ENCODE assay signal across 16 cellular contexts in the genomic region with DNA sequence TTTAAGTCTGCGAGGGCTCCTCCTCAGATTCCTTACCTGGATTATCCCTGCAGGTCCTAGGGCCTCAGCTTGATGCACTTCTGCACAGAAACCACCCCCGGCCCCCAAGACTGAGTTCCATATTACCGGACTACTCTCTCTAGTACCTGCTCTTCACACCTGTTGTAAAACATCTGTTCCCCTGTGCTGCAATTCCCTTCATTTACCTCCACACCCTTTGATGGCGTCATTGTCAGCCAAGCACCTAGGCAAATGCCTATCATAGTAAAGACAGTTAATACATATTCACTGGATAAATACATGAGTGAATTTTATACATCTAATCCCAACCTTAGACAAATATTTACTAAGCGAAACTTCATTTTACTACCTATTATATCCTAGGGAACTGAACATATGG.
A peak's percentile ranks its signal among the peaks of the same experiment; 100 is the strongest.
DNase-seq lines count a peak whose midpoint lies in the region; ATAC-seq and TF ChIP-seq lines count a peak whose summit lies in the region.
"Had no signal": no experiment of that assay in that cellular context is flagged by ENCODE, and none has a peak within 500 bp of the region (broad histone marks: within the 10 kb centered on the region; RNA-seq: fewer than 3 reads in every experiment).

No MANE protein-coding gene starts in this region.

- DNase-seq in COLO668 (lab: John Stamatoyannopoulos, UW; ENCODE audit: unreplicated experiment), result peak; percentile 31
- peak; percentile 81 for DNase-seq in NCI-H748 (lab: John Stamatoyannopoulos, UW; ENCODE audit: unreplicated experiment)
- peak; percentile 65 to 92 (median 66) for DNase-seq in mucosa of descending colon
- peak; percentile 81 for DNase-seq in transverse colon
- no peak for DNase-seq in OCI-M2 (lab: John Stamatoyannopoulos, UW; ENCODE audit: unreplicated experiment)
- no peak for DNase-seq in foreskin keratinocyte
- no peak for DNase-seq in D341Med (ENCODE audit: low spot score)
- DNase-seq: 8988T; AML-193; Calu3; CD8-positive, alpha-beta memory T cell; DND-41; GDM1; GOT3; H9 had no signal

- no peak for TF ChIP-seq EP300 in transverse colon (IDR thresholded peaks at IDR 0.05; ENCODE audit: low read depth)

- intact Hi-C loops in mucosa of descending colon (cut with DNase I, micrococcal nuclease), result loop anchor here in 1 of 2 donors (5.0 kb wide), 1 partner anchor 274 kb away; a partner anchor contains a TSS
- intact Hi-C loops in transverse colon (cut with DNase I; ENCODE audit: low total_unique reads), result no loop called here

- H3K36me3 ChIP-seq in mucosa of descending colon (ENCODE audit: low read depth), result no peaks in the 10 kb centered on the region
- peaks cover 0 to 1% (median 0%) of the 10 kb centered on the region in 4 donors for H3K36me3 ChIP-seq in transverse colon
- H3K36me3 ChIP-seq: BLaER1 had no signal

- H3K4me1 ChIP-seq in mucosa of descending colon (ENCODE audit: low read depth) (peaks cover 19% of the 10 kb centered on the region), transverse colon (peaks cover 0 to 44% (median 10%) of the 10 kb centered on the region in 4 donors), foreskin keratinocyte (peaks cover 7% of the 10 kb centered on the region)

- ATAC-seq in mucosa of descending colon, result peak; percentile 91
- no peak for ATAC-seq in foreskin keratinocyte

- TF ChIP-seq POLR2A in transverse colon (IDR thresholded peaks at IDR 0.05), result peak; percentile 67

- H3K27me3 ChIP-seq in transverse colon, result no peaks in the 10 kb centered on the region
- no peaks in the 10 kb centered on the region for H3K27me3 ChIP-seq in foreskin keratinocyte
- H3K27me3 ChIP-seq: BLaER1 had no signal

- H3K4me3 ChIP-seq in mucosa of descending colon (no peak overlapping the region), transverse colon (peak overlapping the region in 2 of 4 donors; percentile 3 to 19)
- H3K4me3 ChIP-seq: BLaER1 had no signal

- in situ Hi-C loops in transverse colon (cut with MboI; ENCODE audit: low pct_ligation_motif_present in 1 of 4, low pct_unique_long_range_greater_than_20kb in 1 of 4, low sequenced_read_pairs in 3 of 4), result no loop called here

- H3K9me3 ChIP-seq in mucosa of descending colon, result no peaks in the 10 kb centered on the region
- no peaks in the 10 kb centered on the region for H3K9me3 ChIP-seq in transverse colon

- H3K27ac ChIP-seq in transverse colon, result peak overlapping the region; percentile 68 to 78 (median 74)
- no peak overlapping the region for H3K27ac ChIP-seq in foreskin keratinocyte
- H3K27ac ChIP-seq: BLaER1 had no signal

- TF ChIP-seq CTCF in mucosa of descending colon (IDR thresholded peaks at IDR 0.05) (no peak), transverse colon (IDR thresholded peaks at IDR 0.05) (peak in 1 of 5 experiments; percentile 33), foreskin keratinocyte (conservative IDR thresholded peaks at IDR 0.05) (no peak)

- 57 to 88% methylated on average over 3 to 5 of the region's 5 CpGs for WGBS in transverse colon (ENCODE audit: low coverage in 1 of 2), 2 donors

Comparison
In these comparisons a context has a peak if more than half of its experiments do, and no peak if none do; other contexts are left out.
1. DNase-seq: peak in COLO668 (single experiment), NCI-H748 (single experiment), mucosa of descending colon (3 of 3) and transverse colon (single experiment); none in OCI-M2 (single experiment), foreskin keratinocyte (0 of 2) and D341Med (single experiment).